ENCODE assay signal across 10 cellular contexts in genomic region chr15:89197503-89197971, GRCh38. TPM values are rescaled to one million over a fixed set of nuclear protein-coding genes. Genes with fewer than 3 reads are reported as not detected.
DNase-seq lines count a peak whose midpoint lies in the region; ATAC-seq lines count a peak whose summit lies in the region.
"Had no signal": no experiment of that assay in that cellular context is flagged by ENCODE, and none has a peak within 500 bp of the region (broad histone marks: within the 10 kb centered on the region; RNA-seq: fewer than 3 reads in every experiment).

No MANE protein-coding gene starts in this region.

- H3K4me1 ChIP-seq in mesodermal cell (ENCODE audit: control insufficient read depth, insufficient read depth, low read length, poor library complexity, severe bottlenecking) = peaks cover 29% of the 10 kb centered on the region

- no peaks in the 10 kb centered on the region for H3K9me3 ChIP-seq in mesodermal cell (ENCODE audit: control insufficient read depth, low read length)

- peak; percentile 27 for DNase-seq in AG20443 (ENCODE audit: low spot score)
- DNase-seq in LoVo (ENCODE audit: low spot score) = peak; percentile 38
- DNase-seq in cerebellum (ENCODE audit: low spot score) = peak; percentile 32
- no peak for DNase-seq in mucosa of gallbladder (ENCODE audit: low spot score)
- no peak for DNase-seq in NCI-H187 treated with DMSO at 0.1 percent for 48 hours (lab: John Stamatoyannopoulos, UW)
- DNase-seq in NCI-H524 (lab: John Stamatoyannopoulos, UW) = no peak

- H3K36me3 ChIP-seq in mesodermal cell (ENCODE audit: control insufficient read depth, insufficient read depth, low read length) = peaks cover 34% of the 10 kb centered on the region

- no peak overlapping the region for H3K4me3 ChIP-seq in mesodermal cell (ENCODE audit: extremely low read depth, insufficient read depth, low read length, poor library complexity, severe bottlenecking)

- WGBS in mesodermal cell (ENCODE audit: insufficient coverage in 2 of 2), 2 experiments = 0 to 13% methylated on average over 2 to 3 of the region's 4 CpGs

- no peak for ATAC-seq in GM18519 (IDR thresholded peaks at IDR 0.05; ENCODE audit: low FRiP score, unreplicated experiment)

- H3K27ac ChIP-seq in mesodermal cell (ENCODE audit: low read depth, low read length, severe bottlenecking) = peak overlapping the region; percentile 88

RNA-seq across cellular contexts. Expression of gene RLBP1, which starts 23.8 kb away (rescaled TPM):
- 0.18 TPM for total RNA-seq in cerebellum
- polyA plus RNA-seq in mesodermal cell (2013, experiment 1 of 2) = not detected
- polyA plus RNA-seq in mesodermal cell (2013, experiment 2 of 2) = not detected
- not detected for total RNA-seq in mucosa of gallbladder
- total RNA-seq: liver, subcutaneous adipose tissue had no signal

RNA-seq across cellular contexts. Expression of gene FANCI, which starts 46.2 kb away (rescaled TPM):
- total RNA-seq in cerebellum = 29.4 TPM
- polyA plus RNA-seq in mesodermal cell (2013, experiment 1 of 2) = 52.9 TPM
- polyA plus RNA-seq in mesodermal cell (2013, experiment 2 of 2) = 60.1 TPM
- total RNA-seq in mucosa of gallbladder = 6.2 TPM

Comparison
In these comparisons a context has a peak if more than half of its experiments do, and no peak if none do; other contexts are left out.
1. DNase-seq: peak in AG20443 (single experiment), LoVo (single experiment) and cerebellum (single experiment); none in mucosa of gallbladder (single experiment), NCI-H187 treated with DMSO at 0.1 percent for 48 hours (single experiment) and NCI-H524 (0 of 2).